Comparison of ENCODE assay signal across 13 cellular contexts in the genomic region with DNA sequence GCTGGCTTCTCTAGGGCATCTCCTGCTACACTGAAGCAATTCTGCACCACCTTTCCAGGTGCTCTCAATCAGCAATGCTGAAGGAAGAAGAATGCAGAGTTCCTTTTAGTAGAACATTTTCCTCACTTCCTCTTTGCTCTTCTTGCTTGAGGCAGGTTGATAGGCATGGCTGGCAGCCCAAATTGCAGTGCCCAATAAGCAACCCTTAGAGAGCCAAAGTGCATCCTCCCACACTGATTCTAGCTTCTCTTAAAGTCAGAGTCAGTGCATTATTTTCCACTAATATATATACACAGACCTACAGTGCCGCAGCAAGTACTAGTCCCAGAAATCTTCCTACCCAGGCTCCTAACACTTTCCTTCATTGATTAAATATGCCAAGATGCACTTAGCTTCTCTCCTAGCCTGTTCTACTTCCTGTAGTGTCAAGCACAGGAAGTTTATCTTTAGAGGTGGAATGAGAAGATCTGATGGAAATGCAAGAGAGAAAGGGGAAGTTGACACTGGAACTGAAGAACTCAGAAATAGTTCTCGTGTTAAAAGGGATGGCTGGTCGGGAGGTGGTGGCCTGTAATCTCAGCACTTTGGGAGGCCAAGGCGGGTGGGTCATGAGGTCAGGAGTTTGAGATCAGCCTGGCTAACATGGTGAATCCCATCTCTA.
DNase-seq lines count a peak whose midpoint lies in the region; ATAC-seq and TF ChIP-seq lines count a peak whose summit lies in the region.
"Had no signal": no experiment of that assay in that cellular context is flagged by ENCODE, and none has a peak within 500 bp of the region (broad histone marks: within the 10 kb centered on the region; RNA-seq: fewer than 3 reads in every experiment).

No MANE protein-coding gene starts in this region.

- ATAC-seq in GM19043 (IDR thresholded peaks at IDR 0.05; ENCODE audit: low read depth, unreplicated experiment) (peak; percentile 62), HG03354 (IDR thresholded peaks at IDR 0.05; ENCODE audit: poor library complexity, severe bottlenecking, unreplicated experiment) (peak; percentile 59)
- peak; percentile 94 for ATAC-seq in stimulated activated memory B cell treated with anti-CD40 and anti-IgM and Interleukin-4, amounts not matched to agents 10 μg/mL and 1 μg/mL and 100 μg/mL, for 72 hours
- ATAC-seq: left lung; stimulated activated effector memory CD8-positive, alpha-beta T cell treated with anti-CD3 and anti-CD28 coated beads, Interleukin-12 subunit alpha, Interleukin-12 subunit beta, amount 100 ng/mL, for 72 hours had no signal

- no peaks in the 10 kb centered on the region for H3K36me3 Mint-ChIP-seq in stimulated activated memory B cell treated with anti-CD40 and anti-IgM and Interleukin-4, amounts not matched to agents 10 μg/mL and 1 μg/mL and 100 μg/mL, for 72 hours
- H3K36me3 Mint-ChIP-seq: stimulated activated effector memory CD8-positive, alpha-beta T cell treated with anti-CD3 and anti-CD28 coated beads, Interleukin-12 subunit alpha, Interleukin-12 subunit beta, amount 100 ng/mL, for 72 hours had no signal

- no peaks in the 10 kb centered on the region for H3K9me3 Mint-ChIP-seq in stimulated activated memory B cell treated with anti-CD40 and anti-IgM and Interleukin-4, amounts not matched to agents 10 μg/mL and 1 μg/mL and 100 μg/mL, for 72 hours

- no peak for TF ChIP-seq CTCF in GM20000 (IDR thresholded peaks at IDR 0.05; ENCODE audit: extremely low read depth, missing control alignments)

- peak overlapping the region; percentile 80 for H3K27ac Mint-ChIP-seq in stimulated activated memory B cell treated with anti-CD40 and anti-IgM and Interleukin-4, amounts not matched to agents 10 μg/mL and 1 μg/mL and 100 μg/mL, for 72 hours
- H3K27ac Mint-ChIP-seq: H9; stimulated activated effector memory CD8-positive, alpha-beta T cell treated with anti-CD3 and anti-CD28 coated beads, Interleukin-12 subunit alpha, Interleukin-12 subunit beta, amount 100 ng/mL, for 72 hours had no signal

- no peaks in the 10 kb centered on the region for H3K27me3 Mint-ChIP-seq in stimulated activated memory B cell treated with anti-CD40 and anti-IgM and Interleukin-4, amounts not matched to agents 10 μg/mL and 1 μg/mL and 100 μg/mL, for 72 hours

- DNase-seq in SIG-M5 treated with dmso at 0.1 percent for 504 hours (lab: John Stamatoyannopoulos, UW; ENCODE audit: unreplicated experiment) (peak; percentile 77), GM20000 (ENCODE audit: low spot score) (no peak), NCI-H748 (lab: John Stamatoyannopoulos, UW; ENCODE audit: unreplicated experiment) (no peak), SW 1271 (lab: John Stamatoyannopoulos, UW) (no peak)
- DNase-seq: aorta, H9, left lung, NCI-H1105, PC-9 had no signal

- peaks cover 36% of the 10 kb centered on the region for H3K4me1 Mint-ChIP-seq in stimulated activated memory B cell treated with anti-CD40 and anti-IgM and Interleukin-4, amounts not matched to agents 10 μg/mL and 1 μg/mL and 100 μg/mL, for 72 hours
- H3K4me1 Mint-ChIP-seq: H9; stimulated activated effector memory CD8-positive, alpha-beta T cell treated with anti-CD3 and anti-CD28 coated beads, Interleukin-12 subunit alpha, Interleukin-12 subunit beta, amount 100 ng/mL, for 72 hours had no signal

- peak overlapping the region; percentile 54 for H3K4me3 Mint-ChIP-seq in stimulated activated memory B cell treated with anti-CD40 and anti-IgM and Interleukin-4, amounts not matched to agents 10 μg/mL and 1 μg/mL and 100 μg/mL, for 72 hours
- H3K4me3 Mint-ChIP-seq: H9; stimulated activated effector memory CD8-positive, alpha-beta T cell treated with anti-CD3 and anti-CD28 coated beads, Interleukin-12 subunit alpha, Interleukin-12 subunit beta, amount 100 ng/mL, for 72 hours had no signal
